In genomic region chr20:20733943-20734342, GRCh38 we compare ENCODE assay signal across 18 cellular contexts. TPM values are rescaled to one million over a fixed set of nuclear protein-coding genes. Genes with fewer than 3 reads are reported as not detected.
A peak's percentile ranks its signal among the peaks of the same experiment; 100 is the strongest.
DNase-seq lines count a peak whose midpoint lies in the region; ATAC-seq, FAIRE-seq and TF ChIP-seq lines count a peak whose summit lies in the region.
"Had no signal": no experiment of that assay in that cellular context is flagged by ENCODE, and none has a peak within 500 bp of the region (broad histone marks: within the 10 kb centered on the region; RNA-seq: fewer than 3 reads in every experiment).

No MANE protein-coding gene starts in this region.

- H2AFZ ChIP-seq in OCI-LY3 (ENCODE audit: low read depth, low read length), result 0 out of 2 replicates have a peak overlapping the region, but pooled peaks have one; percentile 31
- H2AFZ ChIP-seq in endothelial cell of umbilical vein (ENCODE audit: low read depth, low read length), result peak overlapping the region; percentile 50

- peak; percentile 6 for ATAC-seq in stimulated activated naive CD8-positive, alpha-beta T cell treated with anti-CD3 and anti-CD28 coated beads, Interleukin-15, amount 100 ng/mL, for 72 hours

- peaks cover under 1% of the 10 kb centered on the region for H3K27me3 Mint-ChIP-seq in activated CD4-positive, alpha-beta T cell treated with anti-CD3 and anti-CD28 coated beads, Interleukin-2, amount 10 ng/mL, durations not matched to agents 7 days and 5 days
- peaks cover 1% of the 10 kb centered on the region for H3K27me3 Mint-ChIP-seq in stimulated activated naive CD8-positive, alpha-beta T cell treated with anti-CD3 and anti-CD28 coated beads, Interleukin-15, amount 100 ng/mL, for 72 hours
- H3K27me3 Mint-ChIP-seq in activated CD4-positive, alpha-beta memory T cell treated with anti-CD3 and anti-CD28 coated beads for 36 hours, result peaks cover 3% of the 10 kb centered on the region

- H3K27ac ChIP-seq in OCI-LY3 (ENCODE audit: low read length) (peak overlapping the region; percentile 9), endothelial cell of umbilical vein (ENCODE audit: insufficient read depth, low read depth, low read length) (peak overlapping the region; percentile 99)
- H3K27ac ChIP-seq: KMS-11 had no signal

- no peak overlapping the region for H3K4me3 ChIP-seq in OCI-LY3 (ENCODE audit: low read length)
- no peak overlapping the region for H3K4me3 ChIP-seq in endothelial cell of umbilical vein (replicated peaks in 1 of 3; ENCODE audit: insufficient read depth in 1 of 3, low read depth in 1 of 3, low read length in 3 of 3)
- H3K4me3 ChIP-seq: sigmoid colon had no signal

- intact Hi-C loops in endothelial cell of umbilical vein (cut with micrococcal nuclease), result loop anchor here (1.0 to 10.0 kb wide), 5 partner anchors 9 to 919 kb away; no protein-coding TSS in a partner anchor
- intact Hi-C loops in activated CD4-positive, alpha-beta memory T cell treated with anti-CD3 and anti-CD28 coated beads for 36 hours (cut with micrococcal nuclease), result no loop called here

- CTCF ChIA-PET in activated CD4-positive, alpha-beta T cell treated with anti-CD3 and anti-CD28 coated beads, Interleukin-2, amount 10 ng/mL, durations not matched to agents 7 days and 5 days (lab: Charles Lee), result interaction anchor here (0.6 to 1.2 kb wide), 2 partner anchors 19 to 1038 kb away, joined by 3 to 4 read pairs; no protein-coding TSS in a partner anchor
- CTCF ChIA-PET in endothelial cell of umbilical vein (lab: Charles Lee), result interaction anchor here (2.0 kb wide), 1 partner anchor 91 kb away, joined by 9 read pairs; no protein-coding TSS in a partner anchor
- CTCF ChIA-PET in activated CD4-positive, alpha-beta memory T cell treated with anti-CD3 and anti-CD28 coated beads for 36 hours (lab: Charles Lee), result no interaction called here

- no peaks in the 10 kb centered on the region for H3K79me2 ChIP-seq in OCI-LY3 (ENCODE audit: low read length)
- H3K79me2 ChIP-seq in endothelial cell of umbilical vein (ENCODE audit: control insufficient read depth, insufficient read depth, low read length), result no peaks in the 10 kb centered on the region

- FAIRE-seq in endothelial cell of umbilical vein (lab: Jason Lieb, UNC), result peak; percentile 52
- FAIRE-seq: A204.1, bronchial epithelial cell, frontal cortex had no signal

- peaks cover 16% of the 10 kb centered on the region for H3K4me1 Mint-ChIP-seq in activated CD4-positive, alpha-beta T cell treated with anti-CD3 and anti-CD28 coated beads, Interleukin-2, amount 10 ng/mL, durations not matched to agents 7 days and 5 days
- peaks cover 43% of the 10 kb centered on the region for H3K4me1 Mint-ChIP-seq in stimulated activated naive CD8-positive, alpha-beta T cell treated with anti-CD3 and anti-CD28 coated beads, Interleukin-15, amount 100 ng/mL, for 72 hours
- H3K4me1 Mint-ChIP-seq in activated CD4-positive, alpha-beta memory T cell treated with anti-CD3 and anti-CD28 coated beads for 36 hours (ENCODE audit: low read depth), result peaks cover 11% of the 10 kb centered on the region

- no peaks in the 10 kb centered on the region for H4K20me1 ChIP-seq in OCI-LY3 (ENCODE audit: insufficient read depth, low read length)
- H4K20me1 ChIP-seq in endothelial cell of umbilical vein (replicated peaks; ENCODE audit: control insufficient read depth, extremely low read depth, insufficient read depth, low read length), result no peaks in the 10 kb centered on the region

- no peaks in the 10 kb centered on the region for H3K36me3 Mint-ChIP-seq in activated CD4-positive, alpha-beta T cell treated with anti-CD3 and anti-CD28 coated beads, Interleukin-2, amount 10 ng/mL, durations not matched to agents 7 days and 5 days (ENCODE audit: low read depth)
- no peaks in the 10 kb centered on the region for H3K36me3 Mint-ChIP-seq in activated CD4-positive, alpha-beta memory T cell treated with anti-CD3 and anti-CD28 coated beads for 36 hours

- H3K27ac Mint-ChIP-seq in activated CD4-positive, alpha-beta T cell treated with anti-CD3 and anti-CD28 coated beads, Interleukin-2, amount 10 ng/mL, durations not matched to agents 7 days and 5 days, result peak overlapping the region; percentile 61
- peak overlapping the region; percentile 86 to 87 for H3K27ac Mint-ChIP-seq in stimulated activated naive CD8-positive, alpha-beta T cell treated with anti-CD3 and anti-CD28 coated beads, Interleukin-15, amount 100 ng/mL, for 72 hours
- no peak overlapping the region for H3K27ac Mint-ChIP-seq in activated CD4-positive, alpha-beta memory T cell treated with anti-CD3 and anti-CD28 coated beads for 36 hours

- POLR2A ChIA-PET in activated CD4-positive, alpha-beta T cell treated with anti-CD3 and anti-CD28 coated beads, Interleukin-2, amount 10 ng/mL, durations not matched to agents 7 days and 5 days (lab: Charles Lee), result no interaction called here
- POLR2A ChIA-PET in endothelial cell of umbilical vein (lab: Charles Lee), result interaction anchor here (1.6 kb wide), 1 partner anchor 10 kb away, joined by 6 read pairs; no protein-coding TSS in a partner anchor
- POLR2A ChIA-PET in activated CD4-positive, alpha-beta memory T cell treated with anti-CD3 and anti-CD28 coated beads for 36 hours (lab: Charles Lee), result no interaction called here

- no peaks in the 10 kb centered on the region for H3K27me3 ChIP-seq in OCI-LY3 (ENCODE audit: low read depth, low read length)
- H3K27me3 ChIP-seq in endothelial cell of umbilical vein (ENCODE audit: control insufficient read depth in 2 of 2, insufficient read depth in 2 of 2, low read length in 2 of 2), result no peaks in the 10 kb centered on the region
- H3K27me3 ChIP-seq: sigmoid colon had no signal

- H3K9me3 ChIP-seq in OCI-LY3 (ENCODE audit: insufficient read depth, low read length) (no peaks in the 10 kb centered on the region), endothelial cell of umbilical vein (replicated peaks; ENCODE audit: control insufficient read depth, insufficient read depth, low read length) (no peaks in the 10 kb centered on the region)
- H3K9me3 ChIP-seq: Caco-2, sigmoid colon had no signal

- H3K4me1 ChIP-seq in OCI-LY3 (ENCODE audit: low read length), result peaks cover 35% of the 10 kb centered on the region
- H3K4me1 ChIP-seq in endothelial cell of umbilical vein (ENCODE audit: control insufficient read depth, extremely low read depth, insufficient read depth, low read length), result peaks cover 53% of the 10 kb centered on the region
- H3K4me1 ChIP-seq: Caco-2, sigmoid colon had no signal

- no peak overlapping the region for H3K9ac ChIP-seq in OCI-LY3 (ENCODE audit: low read length)
- peak overlapping the region; percentile 54 for H3K9ac ChIP-seq in endothelial cell of umbilical vein (replicated peaks; ENCODE audit: extremely low read depth, insufficient read depth, low read length)
- H3K9ac ChIP-seq: KMS-11 had no signal

- H3K4me3 Mint-ChIP-seq in activated CD4-positive, alpha-beta T cell treated with anti-CD3 and anti-CD28 coated beads, Interleukin-2, amount 10 ng/mL, durations not matched to agents 7 days and 5 days, result no peak overlapping the region
- peak overlapping the region; percentile 9 to 37 for H3K4me3 Mint-ChIP-seq in stimulated activated naive CD8-positive, alpha-beta T cell treated with anti-CD3 and anti-CD28 coated beads, Interleukin-15, amount 100 ng/mL, for 72 hours
- H3K4me3 Mint-ChIP-seq in activated CD4-positive, alpha-beta memory T cell treated with anti-CD3 and anti-CD28 coated beads for 36 hours, result no peak overlapping the region
- H3K4me3 Mint-ChIP-seq: H9 had no signal

- no peak for DNase-seq in activated CD4-positive, alpha-beta T cell treated with anti-CD3 and anti-CD28 coated beads, Interleukin-2, amount 10 ng/mL, durations not matched to agents 7 days and 5 days
- no peak for DNase-seq in activated CD4-positive, alpha-beta T cell treated with anti-CD3 and anti-CD28 coated beads for 48 hours
- peak; percentile 48 for DNase-seq in endothelial cell of umbilical vein (ENCODE audit: low read depth, low spot score)
- DNase-seq in stimulated activated naive CD8-positive, alpha-beta T cell treated with anti-CD3 and anti-CD28 coated beads, Interleukin-15, amount 100 ng/mL, for 72 hours, result no peak
- DNase-seq in activated CD4-positive, alpha-beta memory T cell treated with anti-CD3 and anti-CD28 coated beads for 36 hours, result no peak
- DNase-seq in stimulated activated CD4-positive, alpha-beta T cell treated with anti-CD3 and anti-CD28 coated beads, Interleukin-2, amount 100 ng/mL, for 48 hours, result no peak
- DNase-seq in NCI-H524 treated with DMSO at 0.1 percent for 48 hours (lab: John Stamatoyannopoulos, UW), result no peak
- DNase-seq: activated CD8-positive, alpha-beta memory T cell treated with anti-CD3 and anti-CD28 coated beads for 24 hours; Caco-2; H9; NCI-H1930; NCI-H526; sigmoid colon had no signal

- no peaks in the 10 kb centered on the region for H3K9me3 Mint-ChIP-seq in activated CD4-positive, alpha-beta T cell treated with anti-CD3 and anti-CD28 coated beads, Interleukin-2, amount 10 ng/mL, durations not matched to agents 7 days and 5 days
- no peaks in the 10 kb centered on the region for H3K9me3 Mint-ChIP-seq in stimulated activated naive CD8-positive, alpha-beta T cell treated with anti-CD3 and anti-CD28 coated beads, Interleukin-15, amount 100 ng/mL, for 72 hours
- H3K9me3 Mint-ChIP-seq in activated CD4-positive, alpha-beta memory T cell treated with anti-CD3 and anti-CD28 coated beads for 36 hours, result no peaks in the 10 kb centered on the region
- H3K9me3 Mint-ChIP-seq: H9 had no signal

- no peak for TF ChIP-seq CTCF in OCI-LY3 (IDR thresholded peaks at IDR 0.05; ENCODE audit: low read depth, low read length)
- no peak for TF ChIP-seq CTCF in endothelial cell of umbilical vein (IDR thresholded peaks at IDR 0.05; ENCODE audit: extremely low read depth in 1 of 2, insufficient read depth in 1 of 2, low read depth in 1 of 2, low read length in 2 of 2)

- TSS peak; percentile 3 for BruUV-seq in endothelial cell of umbilical vein (replicated peaks; lab: Mats Ljungman, UMichigan)

- no peak for TF ChIP-seq POLR2A in endothelial cell of umbilical vein (IDR thresholded peaks at IDR 0.05; ENCODE audit: low read depth, low read length)

- dilution Hi-C loops in endothelial cell of umbilical vein (cut with MboI; ENCODE audit: extremely low pct_ligation_motif_present, low sequenced_read_pairs), result no loop called here

- no peaks in the 10 kb centered on the region for H3K9me1 ChIP-seq in endothelial cell of umbilical vein (replicated peaks; ENCODE audit: control insufficient read depth, extremely low read depth, insufficient read depth, low read length)

- H3K4me2 ChIP-seq in OCI-LY3 (ENCODE audit: low read length), result peak overlapping the region; percentile 4
- H3K4me2 ChIP-seq in endothelial cell of umbilical vein (ENCODE audit: insufficient read depth, low read length), result peak overlapping the region; percentile 77
- H3K4me2 ChIP-seq: KMS-11 had no signal

- no peaks in the 10 kb centered on the region for H3K36me3 ChIP-seq in OCI-LY3 (replicated peaks; ENCODE audit: low read depth, low read length)
- no peaks in the 10 kb centered on the region for H3K36me3 ChIP-seq in endothelial cell of umbilical vein (ENCODE audit: control insufficient read depth in 2 of 2, extremely low read depth in 1 of 2, insufficient read depth in 2 of 2, low read length in 2 of 2)
- H3K36me3 ChIP-seq: sigmoid colon had no signal

RNA-seq across cellular contexts. Expression of gene RALGAPA2, which starts 21.5 kb away (rescaled TPM):
- 10 to 100 TPM; 26.4 to 31.7 TPM for total RNA-seq in activated CD4-positive, alpha-beta T cell treated with anti-CD3 and anti-CD28 coated beads, Interleukin-2, amount 10 ng/mL, durations not matched to agents 7 days and 5 days
- 39.7 and 46.8 TPM in 2 replicates for total RNA-seq in endothelial cell of umbilical vein
- 8.1 and 10.0 TPM in 2 replicates for polyA plus RNA-seq in endothelial cell of umbilical vein
- 9.7 and 9.9 TPM in 2 replicates for polyA plus RNA-seq in endothelial cell of umbilical vein (2011; cell fraction: cytosol; rRNA removed)
- 34.7 and 38.6 TPM in 2 replicates for polyA plus RNA-seq in endothelial cell of umbilical vein (2011; cell fraction: nucleus; rRNA removed)
- 14.3 and 14.9 TPM in 2 replicates for polyA plus RNA-seq in endothelial cell of umbilical vein (2012)
- polyA minus RNA-seq in endothelial cell of umbilical vein, result 45.8 and 48.3 TPM in 2 replicates
- polyA minus RNA-seq in endothelial cell of umbilical vein (2011; cell fraction: cytosol; rRNA and poly(A)+ RNA removed), result 3.3 TPM
- 92.9 and 113 TPM in 2 replicates for polyA minus RNA-seq in endothelial cell of umbilical vein (2011; cell fraction: nucleus; rRNA and poly(A)+ RNA removed)
- 10 to 100 TPM; 15.9 to 16.6 TPM for total RNA-seq in activated CD4-positive, alpha-beta memory T cell treated with anti-CD3 and anti-CD28 coated beads for 36 hours

Comparison
In these comparisons a context has a peak if more than half of its experiments do, and no peak if none do; other contexts are left out.
1. H3K4me3 Mint-ChIP-seq: peak in stimulated activated naive CD8-positive, alpha-beta T cell treated with anti-CD3 and anti-CD28 coated beads, Interleukin-15, amount 100 ng/mL, for 72 hours (2 of 2); none in activated CD4-positive, alpha-beta T cell treated with anti-CD3 and anti-CD28 coated beads, Interleukin-2, amount 10 ng/mL, durations not matched to agents 7 days and 5 days (single experiment) and activated CD4-positive, alpha-beta memory T cell treated with anti-CD3 and anti-CD28 coated beads for 36 hours (single experiment).